Comparison of ENCODE assay signal across 8 cellular contexts in the genomic region with DNA sequence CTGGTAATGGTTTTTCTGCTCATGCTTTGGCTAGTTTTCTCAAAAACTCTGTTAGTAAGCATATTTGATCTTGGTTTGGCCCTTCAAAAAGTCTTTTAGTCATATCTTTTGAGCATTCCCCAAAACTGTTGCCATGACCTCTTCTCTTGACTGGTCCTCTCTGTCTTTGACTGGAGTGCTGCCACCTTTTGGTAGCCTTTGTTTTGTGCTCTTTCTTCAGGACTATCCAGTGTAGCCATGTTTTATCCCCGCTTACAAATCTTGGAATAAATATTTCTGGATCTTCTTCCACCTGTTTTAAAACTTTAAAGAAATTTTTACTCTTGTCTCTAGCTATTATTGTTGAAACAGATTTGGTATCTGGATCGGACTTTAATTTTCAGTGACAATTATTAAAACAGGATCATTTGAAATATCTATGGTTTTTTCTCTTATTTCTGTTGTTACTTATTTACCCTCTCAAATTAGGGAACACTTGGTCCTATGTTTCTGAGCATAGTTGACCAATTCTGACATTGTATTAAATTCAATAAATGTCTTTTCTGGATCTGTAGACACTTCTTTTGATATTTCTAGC. TPM values are rescaled to one million over a fixed set of nuclear protein-coding genes. Genes with fewer than 3 reads are reported as not detected.
A peak's percentile ranks its signal among the peaks of the same experiment; 100 is the strongest.
DNase-seq lines count a peak whose midpoint lies in the region; ATAC-seq and TF ChIP-seq lines count a peak whose summit lies in the region.

No MANE protein-coding gene starts in this region.

- DNase-seq in COR-L47 (lab: John Stamatoyannopoulos, UW) (peak; percentile 18), GM23338 (ENCODE audit: low spot score) (peak; percentile 72), RWPE1 (ENCODE audit: low spot score) (no peak), iPS DF 4.7 (ENCODE audit: extremely low read depth, low spot score) (peak; percentile 16), KG1 (lab: John Stamatoyannopoulos, UW) (no peak), ureter (ENCODE audit: low spot score) (no peak)
- no peak for DNase-seq in activated CD8-positive, alpha-beta memory T cell treated with anti-CD3 and anti-CD28 coated beads, Interleukin-2, amount 50 U/mL, for 4 hours

- ATAC-seq in GM23338 = peak; percentile 84
- ATAC-seq in HG02798 (IDR thresholded peaks at IDR 0.05; ENCODE audit: poor library complexity, unreplicated experiment) = no peak

- H3K4me3 ChIP-seq in GM23338 = no peak overlapping the region

- no peaks in the 10 kb centered on the region for H3K79me2 ChIP-seq in GM23338 (replicated peaks; ENCODE audit: insufficient read depth)

- no peak overlapping the region for H2AFZ ChIP-seq in GM23338

- no peaks in the 10 kb centered on the region for H3K9me3 Mint-ChIP-seq in GM23338

- H3K27me3 Mint-ChIP-seq in GM23338 (ENCODE audit: insufficient read depth, low read depth, poor library complexity) = peaks cover 5% of the 10 kb centered on the region

- no peaks in the 10 kb centered on the region for H4K20me1 ChIP-seq in GM23338 (replicated peaks; ENCODE audit: insufficient read depth)

- H3K27me3 ChIP-seq in GM23338 (ENCODE audit: insufficient read depth) = no peaks in the 10 kb centered on the region

- peaks cover 5% of the 10 kb centered on the region; the same call in 2 of the 3 replicates for H3K4me1 Mint-ChIP-seq in GM23338

- no peaks in the 10 kb centered on the region for H3K9me2 ChIP-seq in GM23338 (ENCODE audit: insufficient read depth)

- H3K4me3 Mint-ChIP-seq in GM23338 = no peak overlapping the region

- H3K36me3 ChIP-seq in GM23338 (ENCODE audit: insufficient read depth) = no peaks in the 10 kb centered on the region

- no peaks in the 10 kb centered on the region for H3K36me3 Mint-ChIP-seq in GM23338 (ENCODE audit: low read depth)

- no peak overlapping the region for H3K27ac Mint-ChIP-seq in GM23338

- POLR2A ChIA-PET in RWPE1 (lab: Yijun Ruan, JAX; ENCODE audit: low non-redundant PET) = no interaction called here

- no peaks in the 10 kb centered on the region for H3F3A ChIP-seq in GM23338 (replicated peaks; ENCODE audit: low read depth)

- CTCF ChIA-PET in RWPE1 (lab: Yijun Ruan, JAX) = interaction anchor here (0.7 kb wide), 1 partner anchor 33 kb away, joined by 3 read pairs; no protein-coding TSS in a partner anchor

- peak; percentile 74 to 80 for TF ChIP-seq CTCF in GM23338 (conservative IDR thresholded peaks at IDR 0.05; ENCODE audit: low read depth in 2 of 2)
- TF ChIP-seq CTCF in RWPE1 (conservative IDR thresholded peaks at IDR 0.05; ENCODE audit: low read depth) = peak; percentile 51

- H3K27ac ChIP-seq in GM23338 (ENCODE audit: low read depth) (no peak overlapping the region), RWPE1 (no peak overlapping the region)

- H3K4me2 ChIP-seq in GM23338 = no peak overlapping the region

- H3K4me1 ChIP-seq in GM23338 (ENCODE audit: insufficient read depth) = no peaks in the 10 kb centered on the region

TF ChIP-seq in GM23338, 12 proteins besides CTCF, POLR2A, EP300 and RAD21:
- no peak for TF ChIP-seq NANOG (IDR thresholded peaks at IDR 0.05; ENCODE audit: borderline replicate concordance)

RNA-seq across cellular contexts. Expression of a gene that starts 1.0 kb away (rescaled TPM):
- not detected in 2 replicates for total RNA-seq in GM23338 (2014; rRNA removed; shearing (Covaris generic))
- 0.17 TPM in 1 of 2 replicates, not detected in the other for polyA plus RNA-seq in GM23338 (2016; fragmentation: Nextera tagmentation; extraction: Ambion mirVana)
- total RNA-seq in ureter = not detected

Comparison
In these comparisons a context has a peak if more than half of its experiments do, and no peak if none do; other contexts are left out.
1. DNase-seq: peak in COR-L47 (single experiment), GM23338 (single experiment) and iPS DF 4.7 (single experiment); none in RWPE1 (single experiment), KG1 (single experiment), ureter (single experiment) and activated CD8-positive, alpha-beta memory T cell treated with anti-CD3 and anti-CD28 coated beads, Interleukin-2, amount 50 U/mL, for 4 hours (single experiment).